ENCODE assay signal across 8 cellular contexts in genomic region chr1:154546264-154547043, GRCh38. TPM values are rescaled to one million over a fixed set of nuclear protein-coding genes. Genes with fewer than 3 reads are reported as not detected.
A peak's percentile ranks its signal among the peaks of the same experiment; 100 is the strongest.
DNase-seq lines count a peak whose midpoint lies in the region; ATAC-seq and TF ChIP-seq lines count a peak whose summit lies in the region.

No MANE protein-coding gene starts in this region.

- CTCF ChIA-PET in CD8-positive, alpha-beta T cell (lab: Charles Lee): interaction anchor here (0.6 to 4.2 kb wide), 24 partner anchors 9 to 375 kb away, joined by 3 to 122 read pairs (median 4); no protein-coding TSS in a partner anchor
- CTCF ChIA-PET in activated CD8-positive, alpha-beta T cell treated with anti-CD3 and anti-CD28 coated beads for 36 hours (lab: Charles Lee): interaction anchor here (0.6 to 3.8 kb wide), 55 partner anchors 9 to 515 kb away, joined by 3 to 127 read pairs (median 4); partner anchors contain the start of gene ATP8B2
- CTCF ChIA-PET in naive thymus-derived CD4-positive, alpha-beta T cell (lab: Charles Lee): interaction anchor here (0.6 to 3.1 kb wide), 15 partner anchors 8 to 399 kb away, joined by 3 to 35 read pairs (median 3); no protein-coding TSS in a partner anchor

- H3K9me3 Mint-ChIP-seq in CD8-positive, alpha-beta T cell: no peaks in the 10 kb centered on the region
- H3K9me3 Mint-ChIP-seq in activated CD8-positive, alpha-beta T cell treated with anti-CD3 and anti-CD28 coated beads for 36 hours: no peaks in the 10 kb centered on the region
- peaks cover 0 to 2% (median 0%) of the 10 kb centered on the region in 11 donors for H3K9me3 Mint-ChIP-seq in naive thymus-derived CD4-positive, alpha-beta T cell

- peaks cover 15% of the 10 kb centered on the region for H3K4me1 Mint-ChIP-seq in CD8-positive, alpha-beta T cell (ENCODE audit: low read depth)
- peaks cover 12% of the 10 kb centered on the region for H3K4me1 Mint-ChIP-seq in activated CD8-positive, alpha-beta T cell treated with anti-CD3 and anti-CD28 coated beads for 36 hours (ENCODE audit: low read depth)
- peaks cover 2 to 28% (median 15%) of the 10 kb centered on the region in 7 donors for H3K4me1 Mint-ChIP-seq in naive thymus-derived CD4-positive, alpha-beta T cell

- peaks cover 29% of the 10 kb centered on the region for H3K36me3 Mint-ChIP-seq in CD8-positive, alpha-beta T cell
- H3K36me3 Mint-ChIP-seq in activated CD8-positive, alpha-beta T cell treated with anti-CD3 and anti-CD28 coated beads for 36 hours (ENCODE audit: low read depth): peaks cover 12% of the 10 kb centered on the region
- H3K36me3 Mint-ChIP-seq in naive thymus-derived CD4-positive, alpha-beta T cell: peaks cover 0 to 17% (median 8%) of the 10 kb centered on the region in 5 donors

- intact Hi-C loops in CD8-positive, alpha-beta T cell (cut with DNase I, micrococcal nuclease): loop anchor here (1.0 to 10.0 kb wide), 4 partner anchors 66 to 222 kb away; no protein-coding TSS in a partner anchor
- intact Hi-C loops in activated CD8-positive, alpha-beta T cell treated with anti-CD3 and anti-CD28 coated beads for 36 hours (cut with micrococcal nuclease): loop anchor here (2.0 kb wide), 1 partner anchor 66 kb away; no protein-coding TSS in a partner anchor
- intact Hi-C loops in naive thymus-derived CD4-positive, alpha-beta T cell (cut with micrococcal nuclease): loop anchor here (1.0 to 2.0 kb wide), 4 partner anchors 66 to 222 kb away; partner anchors contain the start of gene IL6R (in 1 of the 2)
- intact Hi-C loops in thyroid gland (cut with DNase I): loop anchor here (5.0 to 10.0 kb wide), 2 partner anchors 64 to 142 kb away; partner anchors contain the start of gene IL6R

- H3K27ac ChIP-seq in CD8-positive, alpha-beta T cell (ENCODE audit: low read depth, low read length): no peak overlapping the region
- no peak overlapping the region for H3K27ac ChIP-seq in HL-60 (replicated peaks)
- no peak overlapping the region for H3K27ac ChIP-seq in naive thymus-derived CD4-positive, alpha-beta T cell (ENCODE audit: low read depth, low read length)
- no peak overlapping the region for H3K27ac ChIP-seq in thyroid gland

- TF ChIP-seq POLR2A in thyroid gland (IDR thresholded peaks at IDR 0.05): no peak

- H3K36me3 ChIP-seq in CD8-positive, alpha-beta T cell (ENCODE audit: insufficient read depth, low read length): peaks cover 15% of the 10 kb centered on the region
- H3K36me3 ChIP-seq in naive thymus-derived CD4-positive, alpha-beta T cell (ENCODE audit: control insufficient read depth in 2 of 3, insufficient read depth in 3 of 3, low read length in 3 of 3): peaks cover 0 to 26% (median 8%) of the 10 kb centered on the region in 3 experiments
- peaks cover 26 to 29% of the 10 kb centered on the region in 2 donors for H3K36me3 ChIP-seq in thyroid gland

- H3K27me3 ChIP-seq in CD8-positive, alpha-beta T cell (ENCODE audit: insufficient read depth, low read length): no peaks in the 10 kb centered on the region
- H3K27me3 ChIP-seq in HL-60 (ENCODE audit: insufficient read depth, poor library complexity, severe bottlenecking) (peaks cover 2% of the 10 kb centered on the region), thyroid gland (no peaks in the 10 kb centered on the region)
- H3K27me3 ChIP-seq in naive thymus-derived CD4-positive, alpha-beta T cell (ENCODE audit: control insufficient read depth in 2 of 2, insufficient read depth in 2 of 2, low read length in 2 of 2): no peaks in the 10 kb centered on the region

- no peaks in the 10 kb centered on the region for H3K9me3 ChIP-seq in CD8-positive, alpha-beta T cell (ENCODE audit: low read length)
- no peaks in the 10 kb centered on the region for H3K9me3 ChIP-seq in naive thymus-derived CD4-positive, alpha-beta T cell (ENCODE audit: control insufficient read depth in 2 of 3, low read length in 3 of 3)
- no peaks in the 10 kb centered on the region for H3K9me3 ChIP-seq in thyroid gland

- peak; percentile 97 for ATAC-seq in CD8-positive, alpha-beta T cell
- ATAC-seq in activated CD8-positive, alpha-beta T cell treated with anti-CD3 and anti-CD28 coated beads for 36 hours: peak; percentile 98
- ATAC-seq in naive thymus-derived CD4-positive, alpha-beta T cell: peak; percentile 89
- ATAC-seq in GM21447 (IDR thresholded peaks at IDR 0.05; ENCODE audit: unreplicated experiment): no peak

- TF ChIP-seq CTCF in CD8-positive, alpha-beta T cell (IDR thresholded peaks at IDR 0.05): peak; percentile 61
- TF ChIP-seq CTCF in HL-60 (IDR thresholded peaks at IDR 0.05; ENCODE audit: insufficient read depth, low read length): peak; percentile 61
- TF ChIP-seq CTCF in activated CD8-positive, alpha-beta T cell treated with anti-CD3 and anti-CD28 coated beads for 36 hours (IDR thresholded peaks at IDR 0.05): peak; percentile 79
- peak; percentile 82 for TF ChIP-seq CTCF in epithelial cell of proximal tubule (conservative IDR thresholded peaks at IDR 0.05; ENCODE audit: low read depth, low read length)
- peak; percentile 53 to 82 (median 72) for TF ChIP-seq CTCF in thyroid gland (IDR thresholded peaks at IDR 0.05)

- H3K27ac Mint-ChIP-seq in CD8-positive, alpha-beta T cell: no peak overlapping the region
- H3K27ac Mint-ChIP-seq in activated CD8-positive, alpha-beta T cell treated with anti-CD3 and anti-CD28 coated beads for 36 hours: no peak overlapping the region
- H3K27ac Mint-ChIP-seq in naive thymus-derived CD4-positive, alpha-beta T cell: peak overlapping the region in 5 of 9 donors; percentile 14 to 57 (median 21)

- H3K4me3 Mint-ChIP-seq in CD8-positive, alpha-beta T cell: no peak overlapping the region
- H3K4me3 Mint-ChIP-seq in activated CD8-positive, alpha-beta T cell treated with anti-CD3 and anti-CD28 coated beads for 36 hours: no peak overlapping the region
- H3K4me3 Mint-ChIP-seq in naive thymus-derived CD4-positive, alpha-beta T cell: no peak overlapping the region

- H3K27me3 Mint-ChIP-seq in CD8-positive, alpha-beta T cell (ENCODE audit: low read depth): peaks cover 3% of the 10 kb centered on the region
- no peaks in the 10 kb centered on the region for H3K27me3 Mint-ChIP-seq in activated CD8-positive, alpha-beta T cell treated with anti-CD3 and anti-CD28 coated beads for 36 hours
- peaks cover 0 to 10% (median 0%) of the 10 kb centered on the region in 5 donors for H3K27me3 Mint-ChIP-seq in naive thymus-derived CD4-positive, alpha-beta T cell

- 81 to 84% methylated on average over 13 of the region's 13 CpGs for WGBS in thyroid gland, 2 donors

- POLR2A ChIA-PET in CD8-positive, alpha-beta T cell (lab: Charles Lee): interaction anchor here (0.9 to 1.0 kb wide), 2 partner anchors 66 to 67 kb away, joined by 3 to 4 read pairs; no protein-coding TSS in a partner anchor
- POLR2A ChIA-PET in activated CD8-positive, alpha-beta T cell treated with anti-CD3 and anti-CD28 coated beads for 36 hours (lab: Charles Lee): interaction anchor here (0.8 to 0.9 kb wide), 2 partner anchors 67 to 160 kb away, joined by 3 read pairs; no protein-coding TSS in a partner anchor
- POLR2A ChIA-PET in naive thymus-derived CD4-positive, alpha-beta T cell (lab: Charles Lee): interaction anchor here (1.1 kb wide), 2 partner anchors 65 to 139 kb away, joined by 3 to 8 read pairs; no protein-coding TSS in a partner anchor

- no peaks in the 10 kb centered on the region for H3K4me1 ChIP-seq in CD8-positive, alpha-beta T cell (ENCODE audit: insufficient read depth, low read length)
- H3K4me1 ChIP-seq in naive thymus-derived CD4-positive, alpha-beta T cell (ENCODE audit: control insufficient read depth in 2 of 2, insufficient read depth in 2 of 2, low read length in 2 of 2): no peaks in the 10 kb centered on the region
- peaks cover 0 to 4% of the 10 kb centered on the region in 2 donors for H3K4me1 ChIP-seq in thyroid gland

- DNase-seq in CD8-positive, alpha-beta T cell: peak; percentile 10 to 66 (median 45)
- DNase-seq in HL-60 (ENCODE audit: low read depth in 1 of 2, low spot score in 1 of 2): peak; percentile 48 to 66
- peak; percentile 41 for DNase-seq in NOMO-1 treated with DMSO at 0.1 percent for 48 hours (lab: John Stamatoyannopoulos, UW; ENCODE audit: unreplicated experiment)
- DNase-seq in activated CD8-positive, alpha-beta T cell treated with anti-CD3 and anti-CD28 coated beads for 36 hours: peak; percentile 72
- no peak for DNase-seq in epithelial cell of proximal tubule (ENCODE audit: low read depth)
- DNase-seq in naive thymus-derived CD4-positive, alpha-beta T cell: peak; percentile 18 to 56 (median 42)
- DNase-seq in thyroid gland: peak; percentile 58 to 66

- H3K4me3 ChIP-seq in CD8-positive, alpha-beta T cell (ENCODE audit: low read depth, low read length): no peak overlapping the region
- H3K4me3 ChIP-seq in HL-60 (replicated peaks; ENCODE audit: insufficient read depth, low read length) (no peak overlapping the region), epithelial cell of proximal tubule (ENCODE audit: low read depth, low read length) (no peak overlapping the region), thyroid gland (replicated peaks in 1 of 3) (no peak overlapping the region)
- no peak overlapping the region for H3K4me3 ChIP-seq in naive thymus-derived CD4-positive, alpha-beta T cell (ENCODE audit: low read length)

RNA-seq across cellular contexts. Expression of gene UBE2Q1, which starts 12.0 kb away (rescaled TPM):
- 10 to 100 TPM; 77.5 to 77.7 TPM for total RNA-seq in CD8-positive, alpha-beta T cell
- total RNA-seq in activated CD8-positive, alpha-beta T cell treated with anti-CD3 and anti-CD28 coated beads for 36 hours: 10 to 100 TPM; 71.2 to 74.6 TPM
- total RNA-seq in epithelial cell of proximal tubule (21.8 and 26.3 TPM in 2 replicates), thyroid gland (10 to 100 TPM; 24.5 to 61.3 (median 28.7) TPM)
- total RNA-seq in naive thymus-derived CD4-positive, alpha-beta T cell: 100 to 1,000 TPM in 3 of 5 experiments, 10 to 100 TPM in 2; 63.2 to 117 (median 106) TPM
- polyA plus RNA-seq in naive thymus-derived CD4-positive, alpha-beta T cell: 10 to 100 TPM in 1 of 2 donors, 1 to 10 TPM in 1; 9.1 to 11.4 TPM

RNA-seq across cellular contexts. Expression of gene CHRNB2, which starts 21.1 kb away (rescaled TPM):
- not detected for total RNA-seq in CD8-positive, alpha-beta T cell
- total RNA-seq in activated CD8-positive, alpha-beta T cell treated with anti-CD3 and anti-CD28 coated beads for 36 hours: not detected
- total RNA-seq in epithelial cell of proximal tubule: 0.07 TPM in 1 of 2 replicates, not detected in the other
- total RNA-seq in naive thymus-derived CD4-positive, alpha-beta T cell: not detected
- polyA plus RNA-seq in naive thymus-derived CD4-positive, alpha-beta T cell: not detected
- total RNA-seq in thyroid gland: under 1 TPM in 1 of 4 donors, not detected in 3; 0.73 TPM

RNA-seq across cellular contexts. Expression of gene SHE, which starts 44.2 kb away (rescaled TPM):
- not detected for total RNA-seq in CD8-positive, alpha-beta T cell
- not detected for total RNA-seq in activated CD8-positive, alpha-beta T cell treated with anti-CD3 and anti-CD28 coated beads for 36 hours
- total RNA-seq in epithelial cell of proximal tubule: under 0.01 TPM in 1 of 2 replicates, not detected in the other
- not detected for total RNA-seq in naive thymus-derived CD4-positive, alpha-beta T cell
- under 1 TPM in 1 of 2 donors, not detected in 1; 0.04 TPM for polyA plus RNA-seq in naive thymus-derived CD4-positive, alpha-beta T cell
- 10 to 100 TPM; 35.8 to 56.0 (median 43.0) TPM for total RNA-seq in thyroid gland

RNA-seq across cellular contexts. Expression of gene TDRD10, which starts 44.4 kb away (rescaled TPM):
- total RNA-seq in CD8-positive, alpha-beta T cell: not detected
- not detected for total RNA-seq in activated CD8-positive, alpha-beta T cell treated with anti-CD3 and anti-CD28 coated beads for 36 hours
- total RNA-seq in epithelial cell of proximal tubule: not detected in 2 replicates
- under 1 TPM in 1 of 5 experiments, not detected in 4; 0.29 TPM for total RNA-seq in naive thymus-derived CD4-positive, alpha-beta T cell
- not detected for polyA plus RNA-seq in naive thymus-derived CD4-positive, alpha-beta T cell
- 1 to 10 TPM; 5.6 to 9.9 (median 7.3) TPM for total RNA-seq in thyroid gland

Comparison
In these comparisons a context has a peak if more than half of its experiments do, and no peak if none do; other contexts are left out.
1. H3K27ac Mint-ChIP-seq: peak in naive thymus-derived CD4-positive, alpha-beta T cell (5 of 9); none in CD8-positive, alpha-beta T cell (single experiment) and activated CD8-positive, alpha-beta T cell treated with anti-CD3 and anti-CD28 coated beads for 36 hours (single experiment).
2. RNA of gene SHE, which starts 44.2 kb away (total RNA-seq): 35.8 to 56.0 TPM in thyroid gland; not detected in CD8-positive, alpha-beta T cell, not detected in activated CD8-positive, alpha-beta T cell treated with anti-CD3 and anti-CD28 coated beads for 36 hours, under 0.01 TPM in epithelial cell of proximal tubule and not detected in naive thymus-derived CD4-positive, alpha-beta T cell; every median in the first group is over 10 times any median in the second.
3. Peak in every context shown above with its lines, with median percentiles within 50 percentile points of each other: CTCF ChIP-seq.